In genomic region chr11:44058275-44058674, GRCh38 we compare ENCODE assay signal across 29 cellular contexts. TPM values are rescaled to one million over a fixed set of nuclear protein-coding genes. Genes with fewer than 3 reads are reported as not detected.
A peak's percentile ranks its signal among the peaks of the same experiment; 100 is the strongest.
DNase-seq lines count a peak whose midpoint lies in the region; ATAC-seq, FAIRE-seq and TF ChIP-seq lines count a peak whose summit lies in the region.
"Had no signal": no experiment of that assay in that cellular context is flagged by ENCODE, and none has a peak within 500 bp of the region (broad histone marks: within the 10 kb centered on the region; RNA-seq: fewer than 3 reads in every experiment).

No MANE protein-coding gene starts in this region.

- H3K27ac ChIP-seq in body of pancreas: no peak overlapping the region
- H3K27ac ChIP-seq: BLaER1 had no signal

- H3K9me3 Mint-ChIP-seq in activated naive CD8-positive, alpha-beta T cell treated with anti-CD3 and anti-CD28 coated beads, Interleukin-2, amount 50 U/mL, for 24 hours: no peaks in the 10 kb centered on the region
- H3K9me3 Mint-ChIP-seq: CD14-positive monocyte; CD4-positive, alpha-beta memory T cell; CD8-positive, alpha-beta memory T cell had no signal

- no peak overlapping the region for H3K4me3 Mint-ChIP-seq in activated naive CD8-positive, alpha-beta T cell treated with anti-CD3 and anti-CD28 coated beads, Interleukin-2, amount 50 U/mL, for 24 hours
- H3K4me3 Mint-ChIP-seq: CD14-positive monocyte; CD4-positive, alpha-beta memory T cell; CD4-positive, CD25-positive, alpha-beta regulatory T cell; CD8-positive, alpha-beta memory T cell had no signal

- no peaks in the 10 kb centered on the region for H3K4me1 Mint-ChIP-seq in activated naive CD8-positive, alpha-beta T cell treated with anti-CD3 and anti-CD28 coated beads, Interleukin-2, amount 50 U/mL, for 24 hours
- H3K4me1 Mint-ChIP-seq: CD14-positive monocyte; CD4-positive, alpha-beta memory T cell; CD4-positive, CD25-positive, alpha-beta regulatory T cell; CD8-positive, alpha-beta memory T cell had no signal

- peak; percentile 28 for FAIRE-seq in bronchial epithelial cell (lab: Jason Lieb, UNC)
- FAIRE-seq: A204.1, GM12878, GM12892, GM18507 had no signal

- H3K27ac Mint-ChIP-seq in activated naive CD8-positive, alpha-beta T cell treated with anti-CD3 and anti-CD28 coated beads, Interleukin-2, amount 50 U/mL, for 24 hours: no peak overlapping the region
- H3K27ac Mint-ChIP-seq: CD4-positive, alpha-beta memory T cell; CD4-positive, CD25-positive, alpha-beta regulatory T cell; CD8-positive, alpha-beta memory T cell had no signal

- no peak overlapping the region for H3K4me3 ChIP-seq in body of pancreas
- H3K4me3 ChIP-seq in bronchial epithelial cell (ENCODE audit: low read depth, low read length): no peak overlapping the region
- H3K4me3 ChIP-seq: BLaER1, GM12878 had no signal

- peak; percentile 35 for ATAC-seq in body of pancreas
- no peak for ATAC-seq in activated naive CD8-positive, alpha-beta T cell treated with anti-CD3 and anti-CD28 coated beads, Interleukin-2, amount 50 U/mL, for 24 hours
- ATAC-seq: GM12878 had no signal

- H3K27me3 Mint-ChIP-seq in activated naive CD8-positive, alpha-beta T cell treated with anti-CD3 and anti-CD28 coated beads, Interleukin-2, amount 50 U/mL, for 24 hours: peaks cover 1% of the 10 kb centered on the region
- H3K27me3 Mint-ChIP-seq: CD4-positive, alpha-beta memory T cell; CD8-positive, alpha-beta memory T cell had no signal

- TF ChIP-seq CTCF in body of pancreas (IDR thresholded peaks at IDR 0.05) (no peak), bronchial epithelial cell (IDR thresholded peaks at IDR 0.05; ENCODE audit: insufficient read depth, low read length, severe bottlenecking) (no peak)

- intact Hi-C loops in body of pancreas (cut with DNase I): no loop called here

- DNase-seq in body of pancreas (peak in 3 of 4 donors; percentile 8 to 70 (median 57)), bronchial epithelial cell (ENCODE audit: low read depth) (no peak), islet precursor cell (peak; percentile 23), amniotic stem cell (lab: John Stamatoyannopoulos, UW) (no peak)
- no peak for DNase-seq in activated naive CD8-positive, alpha-beta T cell treated with anti-CD3 and anti-CD28 coated beads, Interleukin-2, amount 50 U/mL, for 24 hours
- DNase-seq: 8988T; ACHN; BE2C; C1 segment of cervical spinal cord; CD4-positive, alpha-beta memory T cell; CD4-positive, CD25-positive, alpha-beta regulatory T cell; CD8-positive, alpha-beta memory T cell; COR-L47; DMS 273 treated with DMSO at 0.1 percent for 48 hours; DMS153; DMS53; DMS79; DND-41; EL; GDM1 had no signal

- no peaks in the 10 kb centered on the region for H3K4me1 ChIP-seq in body of pancreas
- H3K4me1 ChIP-seq: BE2C, BLaER1 had no signal

- H3K27me3 ChIP-seq in body of pancreas: no peaks in the 10 kb centered on the region
- H3K27me3 ChIP-seq in bronchial epithelial cell (ENCODE audit: control insufficient read depth, insufficient read depth, low read length): no peaks in the 10 kb centered on the region
- H3K27me3 ChIP-seq: BE2C, BLaER1 had no signal

- no peaks in the 10 kb centered on the region for H3K36me3 Mint-ChIP-seq in activated naive CD8-positive, alpha-beta T cell treated with anti-CD3 and anti-CD28 coated beads, Interleukin-2, amount 50 U/mL, for 24 hours (ENCODE audit: low read depth)
- H3K36me3 Mint-ChIP-seq: CD14-positive monocyte; CD4-positive, alpha-beta memory T cell; CD4-positive, CD25-positive, alpha-beta regulatory T cell; CD8-positive, alpha-beta memory T cell had no signal

- 41 to 59% methylated on average over 6 of the region's 6 CpGs for WGBS in body of pancreas, 2 donors

- no peaks in the 10 kb centered on the region for H3K36me3 ChIP-seq in body of pancreas (replicated peaks in 1 of 2; ENCODE audit: insufficient read depth in 1 of 2, low read depth in 2 of 2)
- no peaks in the 10 kb centered on the region for H3K36me3 ChIP-seq in bronchial epithelial cell (ENCODE audit: control insufficient read depth, insufficient read depth, low read length)
- H3K36me3 ChIP-seq: BE2C, BLaER1 had no signal

- H3K9me3 ChIP-seq in body of pancreas: no peaks in the 10 kb centered on the region
- H3K9me3 ChIP-seq: BE2C, BLaER1 had no signal

- TF ChIP-seq POLR2A in body of pancreas (IDR thresholded peaks at IDR 0.05): no peak

RNA-seq across cellular contexts. Expression of gene ACCS, which starts 7.8 kb away (rescaled TPM):
- total RNA-seq in body of pancreas: 10 to 100 TPM; 14.3 to 64.9 TPM
- total RNA-seq in bronchial epithelial cell: 3.6 and 7.9 TPM in 2 replicates
- total RNA-seq: G401 had no signal

RNA-seq across cellular contexts. Expression of gene ACCSL, which starts 10.5 kb away (rescaled TPM):
- total RNA-seq in body of pancreas: not detected
- not detected in 2 replicates for total RNA-seq in bronchial epithelial cell
- total RNA-seq: A673; CD4-positive, alpha-beta memory T cell; CD4-positive, CD25-positive, alpha-beta regulatory T cell; CD8-positive, alpha-beta memory T cell; Daoy; G401; GM12878 had no signal

RNA-seq across cellular contexts. Expression of gene EXT2, which starts 37.2 kb away (rescaled TPM):
- total RNA-seq in body of pancreas (10 to 100 TPM; 21.4 to 34.2 TPM), bronchial epithelial cell (95.6 and 106 TPM in 2 replicates)

Comparison
In these comparisons a context has a peak if more than half of its experiments do, and no peak if none do; other contexts are left out.
1. DNase-seq: peak in body of pancreas (3 of 4) and islet precursor cell (single experiment); none in bronchial epithelial cell (single experiment), activated naive CD8-positive, alpha-beta T cell treated with anti-CD3 and anti-CD28 coated beads, Interleukin-2, amount 50 U/mL, for 24 hours (single experiment) and amniotic stem cell (single experiment).